8 cellular contexts compared by ENCODE assay signal in the genomic region with DNA sequence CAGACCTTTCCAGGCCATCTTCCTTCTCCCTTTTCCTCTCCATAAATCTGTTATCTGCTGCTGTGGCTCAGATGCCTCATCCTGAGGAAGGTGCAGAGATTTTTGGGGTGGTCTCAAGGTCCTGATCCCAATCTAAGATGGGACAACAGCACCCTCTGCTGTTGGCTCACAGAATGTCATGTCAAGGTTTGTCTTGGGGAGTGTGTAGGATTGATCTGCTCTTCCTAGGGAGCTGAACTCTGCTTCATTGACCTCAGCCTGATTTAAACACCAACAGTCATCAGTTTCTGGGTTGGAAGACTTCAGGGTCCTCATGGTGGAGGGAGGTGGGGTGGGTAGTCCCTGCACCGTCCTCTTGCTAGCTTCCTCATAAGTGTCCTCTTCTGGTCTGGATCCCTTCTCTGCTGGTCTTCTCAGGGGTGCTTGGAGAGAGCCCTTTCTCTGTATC.
DNase-seq lines count a peak whose midpoint lies in the region; ATAC-seq and TF ChIP-seq lines count a peak whose summit lies in the region.

No MANE protein-coding gene starts in this region.

- ATAC-seq in Right ventricle myocardium inferior (peak; percentile 53), HG03025 (IDR thresholded peaks at IDR 0.05; ENCODE audit: low FRiP score, unreplicated experiment) (no peak)

- H3K4me3 ChIP-seq in epithelial cell of esophagus (ENCODE audit: low read length) (no peak overlapping the region), muscle layer of duodenum (ENCODE audit: low read depth in 1 of 2, low read length in 2 of 2) (no peak overlapping the region)

- no peaks in the 10 kb centered on the region for H3K27me3 ChIP-seq in muscle layer of duodenum (ENCODE audit: low read depth, low read length)

- no peaks in the 10 kb centered on the region for H3K9me3 ChIP-seq in muscle layer of duodenum (ENCODE audit: control insufficient read depth in 1 of 2, low read length in 2 of 2)

- peak overlapping the region; percentile 56 for H3K27ac ChIP-seq in muscle layer of duodenum (ENCODE audit: low read length)

- DNase-seq in Right ventricle myocardium inferior (ENCODE audit: missing footprints) (peak; percentile 68), cardiac septum (ENCODE audit: low spot score) (no peak), NCI-H460 (ENCODE audit: extremely low read depth, low read depth) (peak; percentile 62), epithelial cell of esophagus (ENCODE audit: low read depth) (peak; percentile 49)
- peak; percentile 27 to 39 for DNase-seq in activated CD8-positive, alpha-beta memory T cell treated with anti-CD3 and anti-CD28 coated beads for 4 hours (ENCODE audit: low read depth in 2 of 2)
- peak; percentile 43 for DNase-seq in stimulated activated CD8-positive, alpha-beta memory T cell treated with anti-CD3 and anti-CD28 coated beads, Interleukin-7, amount 100 ng/mL, for 24 hours (ENCODE audit: low read depth)

- H3K36me3 ChIP-seq in muscle layer of duodenum (ENCODE audit: control insufficient read depth in 1 of 2, insufficient read depth in 2 of 2, low read length in 2 of 2), result peaks cover 55 to 77% of the 10 kb centered on the region in 2 donors

- peak; percentile 83 for TF ChIP-seq CTCF in epithelial cell of esophagus (IDR thresholded peaks at IDR 0.05; ENCODE audit: insufficient read depth, low read depth, low read length, missing control alignments)

- intact Hi-C loops in Right ventricle myocardium inferior (cut with DNase I), result loop anchor here (1.0 to 5.0 kb wide), 3 partner anchors 77 to 360 kb away; no protein-coding TSS in a partner anchor
- intact Hi-C loops in cardiac septum (cut with DNase I), result loop anchor here (1.0 to 5.0 kb wide), 5 partner anchors 35 to 335 kb away; no protein-coding TSS in a partner anchor

- peaks cover 5 to 30% of the 10 kb centered on the region in 2 donors for H3K4me1 ChIP-seq in muscle layer of duodenum (ENCODE audit: control insufficient read depth in 1 of 2, insufficient read depth in 2 of 2, low read length in 2 of 2)
